ENCODE assay signal across 8 cellular contexts in the genomic region with DNA sequence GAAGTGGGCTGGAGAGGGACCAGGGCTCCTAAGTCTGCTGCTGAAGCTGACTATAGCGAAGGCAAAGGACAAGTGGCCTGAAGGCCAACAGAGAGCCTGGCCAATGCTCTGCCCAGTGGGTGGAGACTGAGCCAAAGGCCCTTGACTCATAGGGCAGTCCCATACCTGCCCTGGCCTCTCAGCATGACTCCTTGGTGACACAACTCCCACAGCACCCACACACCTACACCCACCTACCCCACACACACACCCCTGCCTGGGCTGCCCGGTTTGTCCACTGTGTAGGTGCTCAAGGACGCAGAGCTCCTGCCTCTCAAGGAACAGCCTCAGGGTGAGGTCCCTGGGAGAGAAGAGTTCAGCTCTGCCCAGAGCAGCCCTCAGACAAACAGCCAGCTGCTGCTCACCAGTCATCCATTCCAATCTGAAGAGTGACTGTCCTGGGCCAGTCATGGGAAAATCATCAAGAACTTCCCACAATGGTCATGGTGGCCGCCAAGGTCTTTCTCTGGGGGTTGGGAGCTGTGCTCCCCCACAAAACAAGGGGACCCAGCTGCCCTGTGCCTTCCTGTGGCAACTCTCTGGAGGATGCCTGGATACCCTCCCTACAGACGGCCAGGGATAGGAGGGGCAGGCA. TPM values are rescaled to one million over a fixed set of nuclear protein-coding genes. Genes with fewer than 3 reads are reported as not detected.
DNase-seq lines count a peak whose midpoint lies in the region; FAIRE-seq and TF ChIP-seq lines count a peak whose summit lies in the region.

No MANE protein-coding gene starts in this region.

- peak overlapping the region; percentile 26 for H2BK5ac ChIP-seq in neuronal stem cell (ENCODE audit: low read length)
- H2BK5ac ChIP-seq in mesendoderm (ENCODE audit: low read length), result no peak overlapping the region

- H4K8ac ChIP-seq in neuronal stem cell (ENCODE audit: low read depth, low read length), result peak overlapping the region; percentile 70
- no peak overlapping the region for H4K8ac ChIP-seq in mesendoderm (ENCODE audit: low read depth, low read length)

- no peaks in the 10 kb centered on the region for H3K9me3 Mint-ChIP-seq in Caco-2 (ENCODE audit: unreplicated experiment)

- POLR2A ChIA-PET in Caco-2 (lab: Charles Lee), result interaction anchor here (0.6 kb wide), 1 partner anchor 38 kb away, joined by 3 read pairs; no protein-coding TSS in a partner anchor

- no peak overlapping the region for H3K56ac ChIP-seq in mesendoderm (ENCODE audit: low read length)

- H3K4me1 ChIP-seq in Caco-2 (peaks cover 19% of the 10 kb centered on the region), neuronal stem cell (ENCODE audit: control insufficient read depth in 2 of 2, insufficient read depth in 1 of 2, low read depth in 1 of 2, low read length in 2 of 2) (peaks cover 0 to 4% of the 10 kb centered on the region in 2 donors), mesendoderm (ENCODE audit: control insufficient read depth, low read depth, low read length) (peaks cover 3% of the 10 kb centered on the region), suprapubic skin (peaks cover 56% of the 10 kb centered on the region)

- no peaks in the 10 kb centered on the region for H3K9me3 ChIP-seq in Caco-2
- no peaks in the 10 kb centered on the region for H3K9me3 ChIP-seq in neuronal stem cell (replicated peaks in 1 of 2; ENCODE audit: control insufficient read depth in 2 of 2, insufficient read depth in 1 of 2, low read depth in 1 of 2, low read length in 2 of 2)
- no peaks in the 10 kb centered on the region for H3K9me3 ChIP-seq in suprapubic skin

- peaks cover 20% of the 10 kb centered on the region for H3K36me3 Mint-ChIP-seq in Caco-2 (ENCODE audit: insufficient read depth, unreplicated experiment)

- peak overlapping the region; percentile 62 for H3K23ac ChIP-seq in neuronal stem cell (ENCODE audit: low read depth, low read length, poor library complexity)
- H3K23ac ChIP-seq in mesendoderm (ENCODE audit: low read length), result no peak overlapping the region

- H2BK15ac ChIP-seq in neuronal stem cell (ENCODE audit: low read length) (no peak overlapping the region), mesendoderm (replicated peaks; ENCODE audit: low read depth) (no peak overlapping the region)

- TF ChIP-seq CTCF in Caco-2 (IDR thresholded peaks at IDR 0.05; ENCODE audit: insufficient read depth in 1 of 2, low read depth in 1 of 2, low read length in 1 of 2, severe bottlenecking in 1 of 2, unreplicated experiment in 1 of 2), result no peak
- TF ChIP-seq CTCF in bronchial epithelial cell (IDR thresholded peaks at IDR 0.05; ENCODE audit: insufficient read depth, low read length, severe bottlenecking), result no peak
- no peak for TF ChIP-seq CTCF in suprapubic skin (IDR thresholded peaks at IDR 0.05)

- H2BK120ac ChIP-seq in neuronal stem cell (ENCODE audit: low read depth, low read length), result no peak overlapping the region
- no peak overlapping the region for H2BK120ac ChIP-seq in mesendoderm (ENCODE audit: low read depth, low read length)

- H3K4me3 Mint-ChIP-seq in Caco-2 (ENCODE audit: unreplicated experiment), result no peak overlapping the region

- H3K79me2 ChIP-seq in mesendoderm (ENCODE audit: control insufficient read depth, insufficient read depth, low read length), result no peaks in the 10 kb centered on the region

- H3K4ac ChIP-seq in neuronal stem cell (ENCODE audit: low read length) (no peak overlapping the region), mesendoderm (ENCODE audit: low read depth, low read length) (no peak overlapping the region)

- CTCF ChIA-PET in Caco-2 (lab: Charles Lee), result no interaction called here

- peak overlapping the region; percentile 36 for H3K27ac Mint-ChIP-seq in Caco-2 (ENCODE audit: unreplicated experiment)

- no peaks in the 10 kb centered on the region; the same call in none of the 2 replicates for H3K36me3 ChIP-seq in Caco-2 (ENCODE audit: control insufficient read depth, insufficient read depth, low read length)
- peaks cover 8% of the 10 kb centered on the region for H3K36me3 ChIP-seq in bronchial epithelial cell (ENCODE audit: control insufficient read depth, insufficient read depth, low read length)
- peaks cover 2 to 3% of the 10 kb centered on the region in 2 donors for H3K36me3 ChIP-seq in neuronal stem cell (replicated peaks in 1 of 2; ENCODE audit: control insufficient read depth in 2 of 2, insufficient read depth in 2 of 2, low read length in 2 of 2)
- no peaks in the 10 kb centered on the region for H3K36me3 ChIP-seq in mesendoderm (ENCODE audit: control insufficient read depth, insufficient read depth, low read length)
- peaks cover 7% of the 10 kb centered on the region for H3K36me3 ChIP-seq in suprapubic skin

- no TSS peak for BruUV-seq in Caco-2 (replicated peaks; lab: Mats Ljungman, UMichigan)

- H3K4me1 Mint-ChIP-seq in Caco-2 (ENCODE audit: low read depth, unreplicated experiment), result peaks cover 39% of the 10 kb centered on the region

- no peak overlapping the region for H2AFZ ChIP-seq in neuronal stem cell (ENCODE audit: low read length)

- intact Hi-C loops in Caco-2 (cut with micrococcal nuclease; ENCODE audit: unreplicated experiment), result no loop called here

- WGBS in neuronal stem cell (ENCODE audit: extremely low coverage in 2 of 2, insufficient read length in 2 of 2, insufficient replicate concordance in 1 of 2), 2 donors, result no CpG with 5 or more reads among the region's 5 CpGs
- WGBS in mesendoderm (ENCODE audit: extremely low coverage, insufficient coverage, low lambda C conversion rate), result no CpG with 5 or more reads among the region's 5 CpGs
- 75% methylated on average over 4 of the region's 5 CpGs for WGBS in suprapubic skin

- H3K4me3 ChIP-seq in Caco-2 (ENCODE audit: low read depth, low read length) (no peak overlapping the region), bronchial epithelial cell (ENCODE audit: low read depth, low read length) (no peak overlapping the region), neuronal stem cell (ENCODE audit: low read length in 2 of 2) (no peak overlapping the region), mesendoderm (ENCODE audit: low read length) (no peak overlapping the region), suprapubic skin (no peak overlapping the region)

- H3K14ac ChIP-seq in neuronal stem cell (ENCODE audit: low read length), result no peak overlapping the region

- H3K27me3 Mint-ChIP-seq in Caco-2 (ENCODE audit: insufficient read depth, unreplicated experiment), result no peaks in the 10 kb centered on the region

- H2AK5ac ChIP-seq in neuronal stem cell (ENCODE audit: low read depth, low read length) (peak overlapping the region; percentile 32), mesendoderm (ENCODE audit: low read length) (no peak overlapping the region)

- H4K5ac ChIP-seq in mesendoderm (ENCODE audit: low read length), result no peak overlapping the region

- no peak for FAIRE-seq in bronchial epithelial cell (lab: Jason Lieb, UNC)

- TF ChIP-seq POLR2A in suprapubic skin (IDR thresholded peaks at IDR 0.05), result no peak

- no peak overlapping the region for H4K91ac ChIP-seq in neuronal stem cell (ENCODE audit: low read depth, low read length, poor library complexity)

- H3K27ac ChIP-seq in neuronal stem cell (replicated peaks; ENCODE audit: low read length), result no peak overlapping the region
- H3K27ac ChIP-seq in mesendoderm (ENCODE audit: low read depth, low read length), result no peak overlapping the region
- no peak overlapping the region for H3K27ac ChIP-seq in suprapubic skin

- peaks cover 7% of the 10 kb centered on the region for H3K79me1 ChIP-seq in neuronal stem cell (ENCODE audit: low read depth, low read length)
- H3K79me1 ChIP-seq in mesendoderm (ENCODE audit: low read length), result peaks cover 9% of the 10 kb centered on the region

- H3K9ac ChIP-seq in neuronal stem cell (ENCODE audit: low read depth, low read length, poor library complexity) (no peak overlapping the region), mesendoderm (ENCODE audit: low read length) (no peak overlapping the region)

- DNase-seq in Caco-2, result no peak
- DNase-seq in LoVo (ENCODE audit: low spot score), result peak; percentile 25
- DNase-seq in bronchial epithelial cell (ENCODE audit: low read depth), result peak; percentile 93
- DNase-seq in neuronal stem cell (ENCODE audit: low spot score), result no peak
- no peak for DNase-seq in ureter (ENCODE audit: low spot score)
- no peak for DNase-seq in NCI-H526 (lab: John Stamatoyannopoulos, UW)
- no peak for DNase-seq in mesendoderm
- DNase-seq in suprapubic skin (ENCODE audit: low spot score in 2 of 2), result no peak

- no peaks in the 10 kb centered on the region for H3K27me3 ChIP-seq in Caco-2 (replicated peaks; ENCODE audit: control insufficient read depth, insufficient read depth, low read length)
- H3K27me3 ChIP-seq in bronchial epithelial cell (ENCODE audit: control insufficient read depth, insufficient read depth, low read length), result no peaks in the 10 kb centered on the region
- no peaks in the 10 kb centered on the region for H3K27me3 ChIP-seq in neuronal stem cell (ENCODE audit: control insufficient read depth in 3 of 3, insufficient read depth in 3 of 3, low read depth in 1 of 3, low read length in 3 of 3)
- H3K27me3 ChIP-seq in mesendoderm (ENCODE audit: insufficient read depth, low read length, poor library complexity), result no peaks in the 10 kb centered on the region
- no peaks in the 10 kb centered on the region for H3K27me3 ChIP-seq in suprapubic skin

- H3K18ac ChIP-seq in neuronal stem cell (ENCODE audit: low read length) (no peak overlapping the region), mesendoderm (ENCODE audit: low read length) (no peak overlapping the region)

- H2BK12ac ChIP-seq in neuronal stem cell (ENCODE audit: low read length), result no peak overlapping the region

- no peak overlapping the region for H3K4me2 ChIP-seq in neuronal stem cell (ENCODE audit: insufficient read depth, low read length, poor library complexity, severe bottlenecking)
- no peak overlapping the region for H3K4me2 ChIP-seq in mesendoderm (ENCODE audit: low read length)

- TF ChIP-seq EP300 in suprapubic skin (IDR thresholded peaks at IDR 0.05), result no peak

RNA-seq across cellular contexts. Expression of a gene that starts 5.0 kb away (rescaled TPM):
- total RNA-seq in Caco-2 (2022), result 62.7 and 65.7 TPM in 2 replicates
- total RNA-seq in bronchial epithelial cell, result 65.6 and 75.3 TPM in 2 replicates
- polyA plus RNA-seq in neuronal stem cell (2013, experiment 1 of 2), result 23.9 TPM
- polyA plus RNA-seq in neuronal stem cell (2013, experiment 2 of 2), result 23.0 TPM
- 75.4 TPM for total RNA-seq in ureter
- 13.7 TPM for polyA plus RNA-seq in mesendoderm (2013, experiment 1 of 2)
- 14.2 TPM for polyA plus RNA-seq in mesendoderm (2013, experiment 2 of 2)
- total RNA-seq in suprapubic skin, result 10 to 100 TPM; 47.5 to 94.7 (median 70.9) TPM

RNA-seq across cellular contexts. Expression of a gene that starts 55.4 kb away (rescaled TPM):
- total RNA-seq in Caco-2 (2022) (80.6 and 86.6 TPM in 2 replicates), bronchial epithelial cell (79.0 and 182 TPM in 2 replicates), ureter (160 TPM), suprapubic skin (100 to 1,000 TPM; 242 to 601 (median 378) TPM)
- polyA plus RNA-seq in neuronal stem cell (2013, experiment 1 of 2), result 17.7 TPM
- 16.6 TPM for polyA plus RNA-seq in neuronal stem cell (2013, experiment 2 of 2)
- polyA plus RNA-seq in mesendoderm (2013, experiment 1 of 2), result 47.2 TPM
- 46.5 TPM for polyA plus RNA-seq in mesendoderm (2013, experiment 2 of 2)

Comparison
In these comparisons a context has a peak if more than half of its experiments do, and no peak if none do; other contexts are left out.
1. DNase-seq: peak in LoVo (single experiment) and bronchial epithelial cell (single experiment); none in Caco-2 (0 of 2), neuronal stem cell (single experiment), ureter (single experiment), NCI-H526 (0 of 2), mesendoderm (single experiment) and suprapubic skin (0 of 2).